8 cellular contexts compared by ENCODE assay signal in the genomic region with DNA sequence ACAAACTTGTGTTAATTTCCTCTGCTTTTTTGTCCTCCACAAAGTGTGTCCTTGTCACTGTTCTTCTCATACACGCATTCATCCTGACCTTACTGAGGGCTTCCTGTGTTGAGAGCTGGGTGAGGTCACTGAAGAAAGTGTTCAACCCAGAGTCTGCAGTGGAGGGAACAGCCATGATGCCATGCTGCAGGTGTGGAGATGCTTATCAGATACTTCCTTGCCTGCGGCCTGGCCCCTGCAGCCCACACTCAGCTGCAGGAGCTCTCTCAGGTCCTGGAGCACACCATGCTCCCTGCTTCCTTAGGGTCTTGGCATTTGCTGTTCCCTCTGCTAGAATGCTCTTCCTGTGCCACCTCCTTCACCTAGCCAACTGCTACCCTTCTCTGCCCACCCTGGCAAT.
DNase-seq lines count a peak whose midpoint lies in the region; ATAC-seq and TF ChIP-seq lines count a peak whose summit lies in the region.

No MANE protein-coding gene starts in this region.

- TF ChIP-seq CTCF in sigmoid colon (IDR thresholded peaks at IDR 0.05): no peak

- H3K9me3 ChIP-seq in naive thymus-derived CD4-positive, alpha-beta T cell (ENCODE audit: control insufficient read depth in 2 of 3, low read length in 3 of 3): no peaks in the 10 kb centered on the region
- no peaks in the 10 kb centered on the region for H3K9me3 ChIP-seq in sigmoid colon

- H3K27ac ChIP-seq in naive thymus-derived CD4-positive, alpha-beta T cell (ENCODE audit: low read depth, low read length): no peak overlapping the region
- H3K27ac ChIP-seq in sigmoid colon: no peak overlapping the region

- no peaks in the 10 kb centered on the region for H3K36me3 ChIP-seq in naive thymus-derived CD4-positive, alpha-beta T cell (ENCODE audit: control insufficient read depth in 2 of 3, insufficient read depth in 3 of 3, low read length in 3 of 3)
- no peaks in the 10 kb centered on the region for H3K36me3 ChIP-seq in sigmoid colon

- H3K4me3 Mint-ChIP-seq in naive thymus-derived CD4-positive, alpha-beta T cell: peak overlapping the region in 9 of 10 donors; percentile 42 to 77 (median 61)

- intact Hi-C loops in naive thymus-derived CD4-positive, alpha-beta T cell (cut with micrococcal nuclease): loop anchor here (1.0 to 2.0 kb wide), 2 partner anchors 76 kb away; no protein-coding TSS in a partner anchor
- intact Hi-C loops in sigmoid colon (cut with DNase I): no loop called here

- peaks cover 22 to 27% of the 10 kb centered on the region in 2 donors for H3K4me1 ChIP-seq in naive thymus-derived CD4-positive, alpha-beta T cell (ENCODE audit: control insufficient read depth in 2 of 2, insufficient read depth in 2 of 2, low read length in 2 of 2)
- H3K4me1 ChIP-seq in sigmoid colon: peaks cover 0 to 4% (median 0%) of the 10 kb centered on the region in 4 donors

- peak; percentile 51 for DNase-seq in activated T-cell treated with anti-CD3 and anti-CD28 coated beads, Interleukin-2, amount 50 U/mL, for 1 hour
- DNase-seq in naive thymus-derived CD4-positive, alpha-beta T cell: peak in 8 of 9 donors; percentile 33 to 68 (median 50)
- DNase-seq in NCI-H1417 treated with DMSO at 0.1 percent for 48 hours (lab: John Stamatoyannopoulos, UW): no peak
- no peak for DNase-seq in NCI-H1694 treated with DMSO at 0.1 percent for 48 hours (lab: John Stamatoyannopoulos, UW)
- DNase-seq in GF-D8 (lab: John Stamatoyannopoulos, UW): no peak
- DNase-seq in sigmoid colon: no peak

- peak; percentile 52 for ATAC-seq in GM18498 (IDR thresholded peaks at IDR 0.05; ENCODE audit: unreplicated experiment)
- ATAC-seq in HG03175 (IDR thresholded peaks at IDR 0.05; ENCODE audit: unreplicated experiment): peak; percentile 56
- peak; percentile 91 for ATAC-seq in naive thymus-derived CD4-positive, alpha-beta T cell

- H3K36me3 Mint-ChIP-seq in naive thymus-derived CD4-positive, alpha-beta T cell: peaks cover 0 to 3% (median 0%) of the 10 kb centered on the region in 5 donors

- TF ChIP-seq EP300 in sigmoid colon (IDR thresholded peaks at IDR 0.05): no peak

- H3K4me1 Mint-ChIP-seq in naive thymus-derived CD4-positive, alpha-beta T cell: peaks cover 27 to 40% (median 33%) of the 10 kb centered on the region in 7 donors

- POLR2A ChIA-PET in naive thymus-derived CD4-positive, alpha-beta T cell (lab: Charles Lee): interaction anchor here (0.6 to 1.6 kb wide), 3 partner anchors 9 to 423 kb away, joined by 3 to 7 read pairs (median 3); no protein-coding TSS in a partner anchor

- CTCF ChIA-PET in naive thymus-derived CD4-positive, alpha-beta T cell (lab: Charles Lee): no interaction called here

- TF ChIP-seq POLR2A in sigmoid colon (IDR thresholded peaks at IDR 0.05): no peak

- H3K27ac Mint-ChIP-seq in naive thymus-derived CD4-positive, alpha-beta T cell: peak overlapping the region; percentile 49 to 94 (median 77)

- no peaks in the 10 kb centered on the region for H3K27me3 Mint-ChIP-seq in naive thymus-derived CD4-positive, alpha-beta T cell

- no peak overlapping the region for H3K4me3 ChIP-seq in naive thymus-derived CD4-positive, alpha-beta T cell (ENCODE audit: low read length)
- no peak overlapping the region for H3K4me3 ChIP-seq in sigmoid colon

- 8 to 16% methylated on average over 2 of the region's 2 CpGs for whole genome bisulfite sequencing in sigmoid colon, 2 donors

- no peaks in the 10 kb centered on the region for H3K27me3 ChIP-seq in naive thymus-derived CD4-positive, alpha-beta T cell (ENCODE audit: control insufficient read depth in 2 of 2, insufficient read depth in 2 of 2, low read length in 2 of 2)
- no peaks in the 10 kb centered on the region for H3K27me3 ChIP-seq in sigmoid colon

- H3K9me3 Mint-ChIP-seq in naive thymus-derived CD4-positive, alpha-beta T cell: no peaks in the 10 kb centered on the region

Comparison
In these comparisons a context has a peak if more than half of its experiments do, and no peak if none do; other contexts are left out.
1. DNase-seq: peak in activated T-cell treated with anti-CD3 and anti-CD28 coated beads, Interleukin-2, amount 50 U/mL, for 1 hour (single experiment) and naive thymus-derived CD4-positive, alpha-beta T cell (8 of 9); none in NCI-H1417 treated with DMSO at 0.1 percent for 48 hours (single experiment), NCI-H1694 treated with DMSO at 0.1 percent for 48 hours (single experiment), GF-D8 (single experiment) and sigmoid colon (single experiment).
2. Peak in every context shown above with its lines, with median percentiles within 50 percentile points of each other: ATAC-seq.